ENCODE assay signal across 18 cellular contexts in the genomic region with DNA sequence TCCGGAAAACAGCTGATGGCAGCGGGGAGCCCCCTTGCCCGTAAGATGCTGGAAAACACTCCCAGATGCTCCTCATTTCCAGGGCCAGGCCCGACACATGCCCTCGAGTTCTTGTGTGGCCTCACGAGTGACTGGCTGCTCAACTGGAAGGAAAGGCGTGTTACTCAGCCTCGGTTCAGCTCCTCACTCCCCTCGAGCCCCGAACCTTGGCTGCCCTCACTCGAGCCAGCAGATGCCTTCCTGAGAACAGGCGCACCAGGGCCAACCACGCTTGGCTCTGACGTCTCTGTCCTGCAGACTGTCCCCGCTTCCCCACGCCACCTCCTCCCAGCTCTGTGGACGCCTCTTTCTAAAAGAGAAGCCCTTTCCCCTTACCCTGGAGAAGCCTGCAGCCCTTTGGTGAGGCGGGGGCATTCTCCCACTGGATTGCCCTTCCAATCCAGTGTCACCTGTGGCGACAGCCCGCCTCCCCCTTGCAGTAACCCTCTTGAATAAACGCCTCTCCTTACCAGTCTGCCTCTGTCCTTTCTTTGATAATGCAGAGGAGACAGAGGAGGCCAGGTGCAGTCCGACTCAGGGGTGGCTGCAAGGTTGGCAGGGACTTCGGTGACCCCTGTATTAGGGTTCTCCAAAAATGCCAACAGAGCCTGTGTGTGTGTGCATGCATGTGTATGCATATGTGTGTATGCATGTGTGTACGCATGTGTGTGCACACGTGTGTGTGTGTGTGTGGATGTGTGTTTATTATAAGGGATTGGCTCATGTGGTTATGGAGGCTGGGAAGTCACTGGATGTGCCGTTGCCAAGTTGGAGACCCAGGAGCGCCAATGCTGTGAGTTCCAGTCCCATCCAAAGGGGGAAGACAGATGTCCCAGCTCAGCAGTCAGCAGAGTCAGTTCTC.
"Had no signal": no experiment of that assay in that cellular context is flagged by ENCODE, and none has a peak within 500 bp of the region (broad histone marks: within the 10 kb centered on the region; RNA-seq: fewer than 3 reads in every experiment).

No MANE protein-coding gene starts in this region.

- H3K27ac Mint-ChIP-seq: activated CD4-positive, alpha-beta T cell treated with anti-CD3 and anti-CD28 coated beads, Interleukin-2, amount 10 ng/mL, durations not matched to agents 7 days and 5 days; effector memory CD8-positive, alpha-beta T cell; naive B cell had no signal

- H3K27me3 Mint-ChIP-seq: activated CD4-positive, alpha-beta T cell treated with anti-CD3 and anti-CD28 coated beads, Interleukin-2, amount 10 ng/mL, durations not matched to agents 7 days and 5 days had no signal

- H3K27me3 ChIP-seq: hepatocyte, neutrophil had no signal

- H3K4me3 Mint-ChIP-seq: activated CD4-positive, alpha-beta T cell treated with anti-CD3 and anti-CD28 coated beads, Interleukin-2, amount 10 ng/mL, durations not matched to agents 7 days and 5 days; effector memory CD8-positive, alpha-beta T cell had no signal

- DNase-seq: activated CD4-positive, alpha-beta T cell treated with anti-CD3 and anti-CD28 coated beads, Interleukin-2, amount 10 ng/mL, durations not matched to agents 7 days and 5 days; activated CD8-positive, alpha-beta memory T cell treated with anti-CD3 and anti-CD28 coated beads, Interleukin-2, amount 50 U/mL, for 4 hours; activated effector memory CD4-positive, alpha-beta T cell treated with Interleukin-2 at 50 U/mL for 16 hours; activated naive CD4-positive, alpha-beta T cell treated with anti-CD3 and anti-CD28 coated beads, Interleukin-2, amount 50 U/mL, for 16 hours; activated T-cell treated with anti-CD3 and anti-CD28 coated beads, Interleukin-2, amount 50 U/mL, for 48 hours; dermis blood vessel endothelial cell; effector memory CD8-positive, alpha-beta T cell; foreskin fibroblast; naive B cell; stimulated activated naive CD8-positive, alpha-beta T cell treated with anti-CD3 and anti-CD28 coated beads, Interleukin-15, Interleukin-2, amounts not matched to agents 100 U/mL and 50 U/mL, for 24 hours; substantia nigra; T1000; tibial artery had no signal

- H3K4me1 Mint-ChIP-seq: activated CD4-positive, alpha-beta T cell treated with anti-CD3 and anti-CD28 coated beads, Interleukin-2, amount 10 ng/mL, durations not matched to agents 7 days and 5 days had no signal

- H3K4me3 ChIP-seq: breast epithelium, hepatocyte, tibial artery had no signal

- H3K36me3 ChIP-seq: breast epithelium, neutrophil, tibial artery had no signal

- H3K79me2 ChIP-seq: hepatocyte, parathyroid adenoma had no signal

- H3K4me2 ChIP-seq: hepatocyte had no signal

- H3K27ac ChIP-seq: breast epithelium, hepatocyte, neutrophil, parathyroid adenoma, tibial artery had no signal

- H3K9ac ChIP-seq: parathyroid adenoma had no signal

- ATAC-seq: effector memory CD8-positive, alpha-beta T cell; left lobe of liver; stimulated activated naive CD8-positive, alpha-beta T cell treated with anti-CD3 and anti-CD28 coated beads, Interleukin-15, Interleukin-2, amounts not matched to agents 100 U/mL and 50 U/mL, for 24 hours had no signal

- H2AFZ ChIP-seq: hepatocyte, parathyroid adenoma had no signal

- H3K36me3 Mint-ChIP-seq: naive B cell had no signal

- H3K9me3 ChIP-seq: breast epithelium, neutrophil, tibial artery had no signal

- H3K4me1 ChIP-seq: breast epithelium, parathyroid adenoma, tibial artery had no signal
